15 cellular contexts compared by ENCODE assay signal in the genomic region with DNA sequence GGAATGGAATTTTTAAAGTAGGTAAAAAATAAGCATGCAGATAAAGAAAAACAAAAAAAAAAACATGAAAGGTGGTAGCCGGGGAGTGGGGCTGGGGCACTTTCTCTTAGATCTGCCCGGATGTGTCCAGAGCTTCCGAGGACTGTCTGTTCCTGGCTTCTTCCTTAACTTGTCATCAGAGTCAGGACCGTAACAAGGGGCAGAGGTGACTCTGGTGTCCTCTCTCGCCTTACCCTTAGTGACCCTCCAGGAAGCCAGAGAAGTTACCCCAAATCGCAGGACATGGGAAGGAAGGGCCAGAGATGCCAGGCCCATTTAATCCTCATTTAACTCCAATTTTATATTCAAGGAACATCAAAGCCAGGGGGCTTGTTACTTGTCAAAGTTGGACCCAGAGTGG.
A peak's percentile ranks its signal among the peaks of the same experiment; 100 is the strongest.
DNase-seq lines count a peak whose midpoint lies in the region; ATAC-seq and TF ChIP-seq lines count a peak whose summit lies in the region.
"Had no signal": no experiment of that assay in that cellular context is flagged by ENCODE, and none has a peak within 500 bp of the region (broad histone marks: within the 10 kb centered on the region; RNA-seq: fewer than 3 reads in every experiment).

No MANE protein-coding gene starts in this region.

- H3K27me3 ChIP-seq in stomach smooth muscle (ENCODE audit: control insufficient read depth in 1 of 2, insufficient read depth in 2 of 2, low read length in 2 of 2) (no peaks in the 10 kb centered on the region), dorsolateral prefrontal cortex (no peaks in the 10 kb centered on the region)

- TF ChIP-seq CTCF in WTC11 (IDR thresholded peaks at IDR 0.05) = no peak
- TF ChIP-seq CTCF in nephron progenitor cell (IDR thresholded peaks at IDR 0.05) = no peak
- TF ChIP-seq CTCF in dorsolateral prefrontal cortex (IDR thresholded peaks at IDR 0.05 in 54 of 56, conservative IDR thresholded peaks at IDR 0.05 in 2 of 56; ENCODE audit: low read depth in 1 of 56, partially characterized antibody in 56 of 56) = no peak

- peaks cover 11% of the 10 kb centered on the region for H3K4me1 ChIP-seq in stomach smooth muscle (ENCODE audit: control insufficient read depth, insufficient read depth, low read length)
- H3K4me1 ChIP-seq: Caco-2 had no signal

- intact Hi-C loops in dorsolateral prefrontal cortex (cut with DNase I) = no loop called here

- no peak for ATAC-seq in activated CD8-positive, alpha-beta memory T cell treated with anti-CD3 and anti-CD28 coated beads, Interleukin-2, amount 10 ng/mL, durations not matched to agents 7 days and 5 days
- no peak for ATAC-seq in WTC11

- POLR2A ChIA-PET in WTC11 (lab: Charles Lee) = no interaction called here

- H3K27ac Mint-ChIP-seq in activated CD8-positive, alpha-beta memory T cell treated with anti-CD3 and anti-CD28 coated beads, Interleukin-2, amount 10 ng/mL, durations not matched to agents 7 days and 5 days = peak overlapping the region; percentile 18
- H3K27ac Mint-ChIP-seq in WTC11 = peak overlapping the region; percentile 32; the same call in 1 of the 2 replicates
- H3K27ac Mint-ChIP-seq in nephron progenitor cell = peak overlapping the region; percentile 83

- H3K36me3 ChIP-seq in stomach smooth muscle (ENCODE audit: control insufficient read depth in 2 of 2, insufficient read depth in 2 of 2, low read length in 2 of 2) = peaks cover 31% of the 10 kb centered on the region in 2 donors

- H3K9me3 ChIP-seq in stomach smooth muscle (ENCODE audit: control insufficient read depth in 2 of 2, low read length in 2 of 2) = no peaks in the 10 kb centered on the region
- H3K9me3 ChIP-seq: Caco-2 had no signal

- no peaks in the 10 kb centered on the region for H3K9me3 Mint-ChIP-seq in activated CD8-positive, alpha-beta memory T cell treated with anti-CD3 and anti-CD28 coated beads, Interleukin-2, amount 10 ng/mL, durations not matched to agents 7 days and 5 days (ENCODE audit: low read depth)
- no peaks in the 10 kb centered on the region; the same call in 1 of the 2 replicates for H3K9me3 Mint-ChIP-seq in WTC11
- H3K9me3 Mint-ChIP-seq in nephron progenitor cell = no peaks in the 10 kb centered on the region
- H3K9me3 Mint-ChIP-seq: CD8-positive, alpha-beta memory T cell had no signal

- H3K4me3 Mint-ChIP-seq in activated CD8-positive, alpha-beta memory T cell treated with anti-CD3 and anti-CD28 coated beads, Interleukin-2, amount 10 ng/mL, durations not matched to agents 7 days and 5 days = no peak overlapping the region
- no peak overlapping the region for H3K4me3 Mint-ChIP-seq in WTC11
- H3K4me3 Mint-ChIP-seq in nephron progenitor cell = no peak overlapping the region
- H3K4me3 Mint-ChIP-seq: CD14-positive monocyte; CD8-positive, alpha-beta memory T cell had no signal

- DNase-seq in activated CD8-positive, alpha-beta memory T cell treated with anti-CD3 and anti-CD28 coated beads, Interleukin-2, amount 10 ng/mL, durations not matched to agents 7 days and 5 days = no peak
- DNase-seq in activated CD8-positive, alpha-beta memory T cell treated with anti-CD3 and anti-CD28 coated beads, Interleukin-2, amount 50 U/mL, for 48 hours = no peak
- DNase-seq in WTC11 (ENCODE audit: low spot score) (no peak), nephron progenitor cell (no peak), HK-2 (ENCODE audit: unreplicated experiment) (no peak), dorsolateral prefrontal cortex (no peak), activated gamma-delta T cell treated with Interleukin-2 at 50 U/mL for 16 hours (no peak)
- DNase-seq: Caco-2; CD8-positive, alpha-beta memory T cell; DND-41; GF-D8; GM23248 had no signal

- peaks cover 51% of the 10 kb centered on the region for H3K36me3 Mint-ChIP-seq in activated CD8-positive, alpha-beta memory T cell treated with anti-CD3 and anti-CD28 coated beads, Interleukin-2, amount 10 ng/mL, durations not matched to agents 7 days and 5 days
- peaks cover 71% of the 10 kb centered on the region for H3K36me3 Mint-ChIP-seq in WTC11
- H3K36me3 Mint-ChIP-seq in nephron progenitor cell (ENCODE audit: low read depth) = peaks cover 68% of the 10 kb centered on the region

- no peak overlapping the region for H3K4me3 ChIP-seq in stomach smooth muscle (ENCODE audit: low read length in 2 of 2)
- H3K4me3 ChIP-seq in dorsolateral prefrontal cortex = no peak overlapping the region
- H3K4me3 ChIP-seq: GM23248 had no signal

- no peak overlapping the region for H3K9ac ChIP-seq in stomach smooth muscle (ENCODE audit: low read length in 2 of 2)
- H3K9ac ChIP-seq: GM23248 had no signal

- H3K4me1 Mint-ChIP-seq in activated CD8-positive, alpha-beta memory T cell treated with anti-CD3 and anti-CD28 coated beads, Interleukin-2, amount 10 ng/mL, durations not matched to agents 7 days and 5 days = no peaks in the 10 kb centered on the region
- peaks cover 7% of the 10 kb centered on the region for H3K4me1 Mint-ChIP-seq in WTC11
- H3K4me1 Mint-ChIP-seq in nephron progenitor cell = peaks cover 4% of the 10 kb centered on the region
- H3K4me1 Mint-ChIP-seq: CD14-positive monocyte; CD8-positive, alpha-beta memory T cell had no signal

- H3K27ac ChIP-seq in stomach smooth muscle (ENCODE audit: low read length) = peak overlapping the region; percentile 60
- no peak overlapping the region for H3K27ac ChIP-seq in dorsolateral prefrontal cortex
- H3K27ac ChIP-seq: 22Rv1, GM23248 had no signal

- H3K27me3 Mint-ChIP-seq in activated CD8-positive, alpha-beta memory T cell treated with anti-CD3 and anti-CD28 coated beads, Interleukin-2, amount 10 ng/mL, durations not matched to agents 7 days and 5 days = no peaks in the 10 kb centered on the region
- no peaks in the 10 kb centered on the region for H3K27me3 Mint-ChIP-seq in WTC11 (ENCODE audit: low read depth)
- no peaks in the 10 kb centered on the region for H3K27me3 Mint-ChIP-seq in nephron progenitor cell (ENCODE audit: low read depth, poor library complexity)
- H3K27me3 Mint-ChIP-seq: CD8-positive, alpha-beta memory T cell had no signal

- CTCF ChIA-PET in activated CD8-positive, alpha-beta memory T cell treated with anti-CD3 and anti-CD28 coated beads, Interleukin-2, amount 10 ng/mL, durations not matched to agents 7 days and 5 days (lab: Charles Lee) = no interaction called here
- CTCF ChIA-PET in WTC11 (lab: Charles Lee) = no interaction called here

TF ChIP-seq in WTC11, 78 proteins besides CTCF, POLR2A, EP300 and RAD21 (continues in another document):
- TF ChIP-seq FOXK1 (CRISPR knock-in tag; IDR thresholded peaks at IDR 0.05) (no peak), JAZF1 (CRISPR knock-in tag; IDR thresholded peaks at IDR 0.05) (no peak), RORB (CRISPR knock-in tag; IDR thresholded peaks at IDR 0.05) (no peak), ZNF671 (CRISPR knock-in tag; IDR thresholded peaks at IDR 0.05) (no peak), ZNF416 (CRISPR knock-in tag; IDR thresholded peaks at IDR 0.05) (no peak)
- TF ChIP-seq, protein P1, sequence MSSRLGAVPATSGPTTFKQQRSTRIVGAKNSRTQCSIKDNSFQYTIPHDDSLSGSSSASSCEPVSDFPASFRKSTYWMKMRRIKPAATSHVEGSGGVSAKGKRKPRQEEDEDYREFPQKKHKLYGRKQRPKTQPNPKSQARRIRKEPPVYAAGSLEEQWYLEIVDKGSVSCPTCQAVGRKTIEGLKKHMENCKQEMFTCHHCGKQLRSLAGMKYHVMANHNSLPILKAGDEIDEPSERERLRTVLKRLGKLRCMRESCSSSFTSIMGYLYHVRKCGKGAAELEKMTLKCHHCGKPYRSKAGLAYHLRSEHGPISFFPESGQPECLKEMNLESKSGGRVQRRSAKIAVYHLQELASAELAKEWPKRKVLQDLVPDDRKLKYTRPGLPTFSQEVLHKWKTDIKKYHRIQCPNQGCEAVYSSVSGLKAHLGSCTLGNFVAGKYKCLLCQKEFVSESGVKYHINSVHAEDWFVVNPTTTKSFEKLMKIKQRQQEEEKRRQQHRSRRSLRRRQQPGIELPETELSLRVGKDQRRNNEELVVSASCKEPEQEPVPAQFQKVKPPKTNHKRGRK (CRISPR knock-in tag; IDR thresholded peaks at IDR 0.05; ENCODE audit: borderline replicate concordance) = no peak
- TF ChIP-seq, protein P2, sequence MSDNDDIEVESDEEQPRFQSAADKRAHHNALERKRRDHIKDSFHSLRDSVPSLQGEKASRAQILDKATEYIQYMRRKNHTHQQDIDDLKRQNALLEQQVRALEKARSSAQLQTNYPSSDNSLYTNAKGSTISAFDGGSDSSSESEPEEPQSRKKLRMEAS (CRISPR knock-in tag; IDR thresholded peaks at IDR 0.05) = no peak
- TF ChIP-seq, protein P3, sequence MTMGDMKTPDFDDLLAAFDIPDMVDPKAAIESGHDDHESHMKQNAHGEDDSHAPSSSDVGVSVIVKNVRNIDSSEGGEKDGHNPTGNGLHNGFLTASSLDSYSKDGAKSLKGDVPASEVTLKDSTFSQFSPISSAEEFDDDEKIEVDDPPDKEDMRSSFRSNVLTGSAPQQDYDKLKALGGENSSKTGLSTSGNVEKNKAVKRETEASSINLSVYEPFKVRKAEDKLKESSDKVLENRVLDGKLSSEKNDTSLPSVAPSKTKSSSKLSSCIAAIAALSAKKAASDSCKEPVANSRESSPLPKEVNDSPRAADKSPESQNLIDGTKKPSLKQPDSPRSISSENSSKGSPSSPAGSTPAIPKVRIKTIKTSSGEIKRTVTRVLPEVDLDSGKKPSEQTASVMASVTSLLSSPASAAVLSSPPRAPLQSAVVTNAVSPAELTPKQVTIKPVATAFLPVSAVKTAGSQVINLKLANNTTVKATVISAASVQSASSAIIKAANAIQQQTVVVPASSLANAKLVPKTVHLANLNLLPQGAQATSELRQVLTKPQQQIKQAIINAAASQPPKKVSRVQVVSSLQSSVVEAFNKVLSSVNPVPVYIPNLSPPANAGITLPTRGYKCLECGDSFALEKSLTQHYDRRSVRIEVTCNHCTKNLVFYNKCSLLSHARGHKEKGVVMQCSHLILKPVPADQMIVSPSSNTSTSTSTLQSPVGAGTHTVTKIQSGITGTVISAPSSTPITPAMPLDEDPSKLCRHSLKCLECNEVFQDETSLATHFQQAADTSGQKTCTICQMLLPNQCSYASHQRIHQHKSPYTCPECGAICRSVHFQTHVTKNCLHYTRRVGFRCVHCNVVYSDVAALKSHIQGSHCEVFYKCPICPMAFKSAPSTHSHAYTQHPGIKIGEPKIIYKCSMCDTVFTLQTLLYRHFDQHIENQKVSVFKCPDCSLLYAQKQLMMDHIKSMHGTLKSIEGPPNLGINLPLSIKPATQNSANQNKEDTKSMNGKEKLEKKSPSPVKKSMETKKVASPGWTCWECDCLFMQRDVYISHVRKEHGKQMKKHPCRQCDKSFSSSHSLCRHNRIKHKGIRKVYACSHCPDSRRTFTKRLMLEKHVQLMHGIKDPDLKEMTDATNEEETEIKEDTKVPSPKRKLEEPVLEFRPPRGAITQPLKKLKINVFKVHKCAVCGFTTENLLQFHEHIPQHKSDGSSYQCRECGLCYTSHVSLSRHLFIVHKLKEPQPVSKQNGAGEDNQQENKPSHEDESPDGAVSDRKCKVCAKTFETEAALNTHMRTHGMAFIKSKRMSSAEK (CRISPR knock-in tag; IDR thresholded peaks at IDR 0.05; ENCODE audit: borderline replicate concordance) = no peak

Comparison
In these comparisons a context has a peak if more than half of its experiments do, and no peak if none do; other contexts are left out.
1. H3K27ac Mint-ChIP-seq: peak in every context shown above with its lines; median percentile 83 in nephron progenitor cell; 32 in WTC11; 18 in activated CD8-positive, alpha-beta memory T cell treated with anti-CD3 and anti-CD28 coated beads, Interleukin-2, amount 10 ng/mL, durations not matched to agents 7 days and 5 days.